Comparison of ENCODE assay signal across 15 cellular contexts in the genomic region with DNA sequence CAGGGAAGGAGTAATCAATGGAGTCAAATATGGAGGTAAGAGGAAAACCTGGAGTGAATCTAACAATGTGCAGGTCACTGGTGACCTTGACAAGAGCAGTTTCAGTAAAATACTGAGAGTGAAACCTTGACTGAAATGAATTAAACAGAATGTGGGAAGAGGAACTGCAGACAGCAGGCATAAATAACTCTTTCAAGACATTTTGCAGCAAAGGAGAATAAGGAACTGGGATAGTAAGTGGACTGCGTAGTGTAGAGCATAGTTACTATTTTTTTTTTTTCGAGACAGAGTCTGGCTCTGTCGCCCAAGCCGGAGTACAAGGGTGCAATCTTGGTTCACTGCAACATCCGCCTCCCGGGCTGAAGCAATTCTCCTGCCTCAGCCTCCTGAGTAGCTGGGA. TPM values are rescaled to one million over a fixed set of nuclear protein-coding genes. Genes with fewer than 3 reads are reported as not detected.
DNase-seq lines count a peak whose midpoint lies in the region; ATAC-seq, FAIRE-seq and TF ChIP-seq lines count a peak whose summit lies in the region.
"Had no signal": no experiment of that assay in that cellular context is flagged by ENCODE, and none has a peak within 500 bp of the region (broad histone marks: within the 10 kb centered on the region; RNA-seq: fewer than 3 reads in every experiment).

No MANE protein-coding gene starts in this region.

- H2AFZ ChIP-seq in smooth muscle cell (ENCODE audit: low read depth), result no peak overlapping the region

- H3K4me1 ChIP-seq in smooth muscle cell (ENCODE audit: low read depth), result no peaks in the 10 kb centered on the region
- H3K4me1 ChIP-seq: Caco-2 had no signal

- no peaks in the 10 kb centered on the region for H4K20me1 ChIP-seq in smooth muscle cell (ENCODE audit: low read depth)

- H3K27me3 Mint-ChIP-seq in chondrocyte (ENCODE audit: low read depth), result no peaks in the 10 kb centered on the region

- no peaks in the 10 kb centered on the region for H3K79me2 ChIP-seq in smooth muscle cell (ENCODE audit: low read depth)

- WGBS in smooth muscle cell (ENCODE audit: low lambda C conversion rate), result 95% methylated on average over 6 of the region's 6 CpGs

- no peak for DNase-seq in GM18507 (ENCODE audit: extremely low spot score, insufficient read length, low read depth)
- peak in 1 of 2 experiments; percentile 48 for DNase-seq in HL-60 (ENCODE audit: low read depth in 1 of 2, low spot score in 1 of 2)
- peak; percentile 27 for DNase-seq in chondrocyte (ENCODE audit: low spot score)
- DNase-seq in NCI-H1417 (lab: John Stamatoyannopoulos, UW), result no peak
- DNase-seq in AG08395 (ENCODE audit: low spot score), result no peak
- no peak for DNase-seq in smooth muscle cell (lab: John Stamatoyannopoulos, UW; ENCODE audit: unreplicated experiment)
- DNase-seq: Caco-2; cerebellar nuclear complex; NCI-H748 treated with DMSO at 0.1 percent for 48 hours; stimulated activated CD4-positive, alpha-beta T cell treated with anti-CD3 and anti-CD28 coated beads, Interleukin-1b, Interleukin-23, amount 100 ng/mL, for 48 hours had no signal

- peak; percentile 26 for FAIRE-seq in GM18507 (lab: Jason Lieb, UNC)
- FAIRE-seq: keratinocyte had no signal

- H3K4me3 ChIP-seq in HL-60 (replicated peaks; ENCODE audit: insufficient read depth, low read length) (no peak overlapping the region), smooth muscle cell (no peak overlapping the region)
- H3K4me3 ChIP-seq: thoracic aorta had no signal

- no peaks in the 10 kb centered on the region for H3K36me3 ChIP-seq in smooth muscle cell (ENCODE audit: low read depth)

- H3K27me3 ChIP-seq in HL-60 (ENCODE audit: insufficient read depth, poor library complexity, severe bottlenecking), result no peaks in the 10 kb centered on the region
- H3K27me3 ChIP-seq in smooth muscle cell (ENCODE audit: low read depth), result no peaks in the 10 kb centered on the region

- ATAC-seq in GM21576 (IDR thresholded peaks at IDR 0.05; ENCODE audit: unreplicated experiment), result peak; percentile 79
- no peak for ATAC-seq in HG02938 (IDR thresholded peaks at IDR 0.05; ENCODE audit: unreplicated experiment)

- H3K36me3 Mint-ChIP-seq in chondrocyte (ENCODE audit: low read depth), result peaks cover 11% of the 10 kb centered on the region

- H3K9ac ChIP-seq in smooth muscle cell (ENCODE audit: low read depth), result no peak overlapping the region

- no peaks in the 10 kb centered on the region for H3K9me3 ChIP-seq in smooth muscle cell (replicated peaks; ENCODE audit: low read depth)
- H3K9me3 ChIP-seq: Caco-2, thoracic aorta had no signal

- H3F3A ChIP-seq in smooth muscle cell (ENCODE audit: low read depth), result no peaks in the 10 kb centered on the region

- no peaks in the 10 kb centered on the region for H3K4me1 Mint-ChIP-seq in chondrocyte (ENCODE audit: low read depth)

- H3K27ac ChIP-seq in HL-60 (replicated peaks) (peak overlapping the region; percentile 27; the same call in 1 of the 2 replicates), smooth muscle cell (ENCODE audit: low read depth) (no peak overlapping the region)
- H3K27ac ChIP-seq: thoracic aorta had no signal

- H3K4me3 Mint-ChIP-seq in chondrocyte (ENCODE audit: unreplicated experiment), result no peak overlapping the region
- H3K4me3 Mint-ChIP-seq: activated T-helper 1 cell treated with anti-CD3 and anti-CD28 coated beads, Interleukin-12 subunit alpha, Interleukin-12 subunit beta, Interleukin-2, Interleukin-4 antibody, amounts not matched to agents 30 ng/mL and 10 ng/mL and 1 ng/mL, durations not matched to agents 14 hours and 24 hours and 36 hours had no signal

- H3K9me3 Mint-ChIP-seq in chondrocyte (ENCODE audit: low read depth), result peaks cover 17% of the 10 kb centered on the region
- H3K9me3 Mint-ChIP-seq: activated T-helper 1 cell treated with anti-CD3 and anti-CD28 coated beads, Interleukin-12 subunit alpha, Interleukin-12 subunit beta, Interleukin-2, Interleukin-4 antibody, amounts not matched to agents 30 ng/mL and 10 ng/mL and 1 ng/mL, durations not matched to agents 14 hours and 24 hours and 36 hours had no signal

- no peak overlapping the region for H3K27ac Mint-ChIP-seq in chondrocyte (ENCODE audit: unreplicated experiment)
- H3K27ac Mint-ChIP-seq: activated T-helper 1 cell treated with anti-CD3 and anti-CD28 coated beads, Interleukin-12 subunit alpha, Interleukin-12 subunit beta, Interleukin-2, Interleukin-4 antibody, amounts not matched to agents 30 ng/mL and 10 ng/mL and 1 ng/mL, durations not matched to agents 14 hours and 24 hours and 36 hours had no signal

- TF ChIP-seq CTCF in HL-60 (IDR thresholded peaks at IDR 0.05; ENCODE audit: insufficient read depth, low read length), result no peak
- TF ChIP-seq CTCF in chondrocyte (IDR thresholded peaks at IDR 0.05), result no peak
- no peak for TF ChIP-seq CTCF in smooth muscle cell (IDR thresholded peaks at IDR 0.05; ENCODE audit: borderline replicate concordance, insufficient read depth, poor library complexity, severe bottlenecking)

- no peak overlapping the region for H3K4me2 ChIP-seq in smooth muscle cell

RNA-seq across cellular contexts. Expression of gene RBMX, which starts 24.0 kb away (rescaled TPM):
- 111 to 145 TPM (median 122 TPM) in 3 replicates for total RNA-seq in chondrocyte
- total RNA-seq in smooth muscle cell, result 196 and 255 TPM in 2 replicates
- polyA plus RNA-seq in smooth muscle cell, result 99.9 and 110 TPM in 2 replicates
